ENCODE assay signal across 11 cellular contexts in the genomic region with DNA sequence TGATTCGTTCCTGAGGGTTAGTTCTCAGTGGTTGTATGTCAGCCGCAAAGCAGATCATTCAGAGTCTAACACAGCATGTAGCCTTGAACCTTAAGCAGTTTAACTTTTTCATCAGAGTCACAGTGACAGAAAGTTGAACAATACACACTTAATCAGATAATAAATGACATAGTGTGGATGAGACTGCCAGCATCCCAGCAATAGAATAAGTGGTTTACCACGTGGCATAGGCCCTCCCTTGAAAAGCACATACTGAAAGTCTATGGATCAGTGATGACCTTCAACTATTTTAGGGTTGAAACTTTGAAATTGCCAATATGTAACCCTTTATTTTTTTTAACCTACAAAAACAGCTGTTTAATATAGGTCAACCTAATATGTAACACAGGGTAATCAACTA.
A peak's percentile ranks its signal among the peaks of the same experiment; 100 is the strongest.
DNase-seq lines count a peak whose midpoint lies in the region; ATAC-seq and TF ChIP-seq lines count a peak whose summit lies in the region.
"Had no signal": no experiment of that assay in that cellular context is flagged by ENCODE, and none has a peak within 500 bp of the region (broad histone marks: within the 10 kb centered on the region; RNA-seq: fewer than 3 reads in every experiment).

No MANE protein-coding gene starts in this region.

- no peaks in the 10 kb centered on the region for H3K9me3 Mint-ChIP-seq in activated CD8-positive, alpha-beta T cell treated with anti-CD3 and anti-CD28 coated beads, Interleukin-2, amount 10 ng/mL, durations not matched to agents 7 days and 5 days (ENCODE audit: insufficient read depth)
- H3K9me3 Mint-ChIP-seq in stimulated activated memory B cell treated with anti-CD40 and anti-IgM and Interleukin-4, amounts not matched to agents 10 μg/mL and 1 μg/mL and 100 μg/mL, for 72 hours: no peaks in the 10 kb centered on the region
- no peaks in the 10 kb centered on the region for H3K9me3 Mint-ChIP-seq in HFFc6
- H3K9me3 Mint-ChIP-seq: H9 had no signal

- ATAC-seq in Right ventricle myocardium superior (ENCODE audit: poor library complexity): peak; percentile 4
- no peak for ATAC-seq in left cardiac atrium
- ATAC-seq in activated CD8-positive, alpha-beta T cell treated with anti-CD3 and anti-CD28 coated beads, Interleukin-2, amount 10 ng/mL, durations not matched to agents 7 days and 5 days: peak; percentile 36
- no peak for ATAC-seq in stimulated activated memory B cell treated with anti-CD40 and anti-IgM and Interleukin-4, amounts not matched to agents 10 μg/mL and 1 μg/mL and 100 μg/mL, for 72 hours

- no peak for DNase-seq in Right ventricle myocardium superior
- DNase-seq in left cardiac atrium: no peak
- DNase-seq in activated CD8-positive, alpha-beta T cell treated with anti-CD3 and anti-CD28 coated beads, Interleukin-2, amount 10 ng/mL, durations not matched to agents 7 days and 5 days: no peak
- no peak for DNase-seq in GM20000 (ENCODE audit: low spot score)
- no peak for DNase-seq in HFFc6
- DNase-seq in central memory CD4-positive, alpha-beta T cell: no peak
- DNase-seq: 8988T, Caco-2, H9 had no signal

- no peaks in the 10 kb centered on the region for H3K27me3 Mint-ChIP-seq in activated CD8-positive, alpha-beta T cell treated with anti-CD3 and anti-CD28 coated beads, Interleukin-2, amount 10 ng/mL, durations not matched to agents 7 days and 5 days (ENCODE audit: low read depth)
- no peaks in the 10 kb centered on the region for H3K27me3 Mint-ChIP-seq in stimulated activated memory B cell treated with anti-CD40 and anti-IgM and Interleukin-4, amounts not matched to agents 10 μg/mL and 1 μg/mL and 100 μg/mL, for 72 hours
- H3K27me3 Mint-ChIP-seq in HFFc6 (ENCODE audit: insufficient read depth): no peaks in the 10 kb centered on the region

- intact Hi-C loops in Right ventricle myocardium superior (cut with DNase I) (no loop called here), left cardiac atrium (cut with DNase I) (no loop called here)

- POLR2A ChIA-PET in activated CD8-positive, alpha-beta T cell treated with anti-CD3 and anti-CD28 coated beads, Interleukin-2, amount 10 ng/mL, durations not matched to agents 7 days and 5 days (lab: Charles Lee): no interaction called here

- H3K27ac Mint-ChIP-seq in activated CD8-positive, alpha-beta T cell treated with anti-CD3 and anti-CD28 coated beads, Interleukin-2, amount 10 ng/mL, durations not matched to agents 7 days and 5 days: no peak overlapping the region
- H3K27ac Mint-ChIP-seq in stimulated activated memory B cell treated with anti-CD40 and anti-IgM and Interleukin-4, amounts not matched to agents 10 μg/mL and 1 μg/mL and 100 μg/mL, for 72 hours: peak overlapping the region; percentile 37
- no peak overlapping the region for H3K27ac Mint-ChIP-seq in HFFc6
- H3K27ac Mint-ChIP-seq: B cell had no signal

- H3K4me3 Mint-ChIP-seq in activated CD8-positive, alpha-beta T cell treated with anti-CD3 and anti-CD28 coated beads, Interleukin-2, amount 10 ng/mL, durations not matched to agents 7 days and 5 days: no peak overlapping the region
- no peak overlapping the region for H3K4me3 Mint-ChIP-seq in stimulated activated memory B cell treated with anti-CD40 and anti-IgM and Interleukin-4, amounts not matched to agents 10 μg/mL and 1 μg/mL and 100 μg/mL, for 72 hours
- H3K4me3 Mint-ChIP-seq in HFFc6: no peak overlapping the region
- H3K4me3 Mint-ChIP-seq: B cell, H9 had no signal

- peaks cover 34% of the 10 kb centered on the region for H3K4me1 Mint-ChIP-seq in activated CD8-positive, alpha-beta T cell treated with anti-CD3 and anti-CD28 coated beads, Interleukin-2, amount 10 ng/mL, durations not matched to agents 7 days and 5 days (ENCODE audit: low read depth)
- H3K4me1 Mint-ChIP-seq in stimulated activated memory B cell treated with anti-CD40 and anti-IgM and Interleukin-4, amounts not matched to agents 10 μg/mL and 1 μg/mL and 100 μg/mL, for 72 hours: peaks cover 14% of the 10 kb centered on the region
- H3K4me1 Mint-ChIP-seq in HFFc6 (ENCODE audit: low read depth): peaks cover 8% of the 10 kb centered on the region; the same call in 1 of the 2 replicates

- CTCF ChIA-PET in activated CD8-positive, alpha-beta T cell treated with anti-CD3 and anti-CD28 coated beads, Interleukin-2, amount 10 ng/mL, durations not matched to agents 7 days and 5 days (lab: Charles Lee): no interaction called here

- TF ChIP-seq CTCF in GM20000 (IDR thresholded peaks at IDR 0.05; ENCODE audit: extremely low read depth, missing control alignments) (no peak), HFFc6 (IDR thresholded peaks at IDR 0.05) (no peak)

- peaks cover 3% of the 10 kb centered on the region for H3K36me3 Mint-ChIP-seq in activated CD8-positive, alpha-beta T cell treated with anti-CD3 and anti-CD28 coated beads, Interleukin-2, amount 10 ng/mL, durations not matched to agents 7 days and 5 days (ENCODE audit: low read depth)
- no peaks in the 10 kb centered on the region for H3K36me3 Mint-ChIP-seq in stimulated activated memory B cell treated with anti-CD40 and anti-IgM and Interleukin-4, amounts not matched to agents 10 μg/mL and 1 μg/mL and 100 μg/mL, for 72 hours
- no peaks in the 10 kb centered on the region for H3K36me3 Mint-ChIP-seq in HFFc6 (ENCODE audit: low read depth)

Comparison
In these comparisons a context has a peak if more than half of its experiments do, and no peak if none do; other contexts are left out.
1. ATAC-seq: peak in Right ventricle myocardium superior (single experiment) and activated CD8-positive, alpha-beta T cell treated with anti-CD3 and anti-CD28 coated beads, Interleukin-2, amount 10 ng/mL, durations not matched to agents 7 days and 5 days (single experiment); none in left cardiac atrium (0 of 2) and stimulated activated memory B cell treated with anti-CD40 and anti-IgM and Interleukin-4, amounts not matched to agents 10 μg/mL and 1 μg/mL and 100 μg/mL, for 72 hours (single experiment).